In the genomic region with DNA sequence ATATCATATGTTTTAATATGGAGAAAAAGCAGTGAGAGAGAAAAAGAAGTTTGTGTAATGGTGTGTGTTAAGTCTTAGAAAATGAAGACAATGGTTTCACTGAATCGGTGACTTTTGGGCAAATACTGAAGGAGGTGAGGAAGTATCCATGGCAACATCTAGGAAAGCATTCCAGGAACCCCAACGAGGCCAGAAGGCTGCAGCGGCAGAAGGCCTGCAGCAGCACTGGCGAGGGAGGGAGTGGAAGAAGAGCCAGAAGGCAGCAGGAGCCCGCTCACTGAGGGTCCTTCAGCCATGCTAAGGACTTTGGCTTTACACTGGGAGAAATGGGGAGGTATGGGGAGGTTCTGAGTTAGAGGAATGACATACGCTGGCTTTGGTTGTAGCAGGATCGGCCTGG, we compare ENCODE assay signal across 20 cellular contexts. TPM values are rescaled to one million over a fixed set of nuclear protein-coding genes. Genes with fewer than 3 reads are reported as not detected.
DNase-seq lines count a peak whose midpoint lies in the region; ATAC-seq and TF ChIP-seq lines count a peak whose summit lies in the region.
"Had no signal": no experiment of that assay in that cellular context is flagged by ENCODE, and none has a peak within 500 bp of the region (broad histone marks: within the 10 kb centered on the region; RNA-seq: fewer than 3 reads in every experiment).

No MANE protein-coding gene starts in this region.

- H3K36me3 Mint-ChIP-seq in T-helper 17 cell (ENCODE audit: low read depth) (peaks cover under 1% of the 10 kb centered on the region), type B pancreatic cell (peaks cover 4% of the 10 kb centered on the region), endothelial cell (ENCODE audit: low read depth, unreplicated experiment) (peaks cover 1% of the 10 kb centered on the region)

- DNase-seq in IMR-90 (no peak), T-helper 17 cell (no peak), mesendoderm (peak; percentile 57), type B pancreatic cell (ENCODE audit: extremely low spot score, unreplicated experiment) (no peak), endothelial cell (ENCODE audit: low spot score) (no peak)
- no peak for DNase-seq in stimulated activated naive CD8-positive, alpha-beta T cell treated with anti-CD3 and anti-CD28 coated beads, Interleukin-15, amount 100 ng/mL, for 72 hours
- DNase-seq: AML-193, body of pancreas, COR-L47, HCEC 1CT, head of caudate nucleus, NCI-H1105 treated with DMSO at 0.1 percent for 48 hours, NCI-H524, ovary, SW 1271 had no signal

- POLR2A ChIA-PET in IMR-90 (lab: Charles Lee; ENCODE audit: unreplicated experiment), result no interaction called here

- H3K4me3 ChIP-seq in IMR-90 (ENCODE audit: insufficient read depth, low read depth, low read length) (no peak overlapping the region), mesendoderm (ENCODE audit: low read length) (no peak overlapping the region)
- H3K4me3 ChIP-seq: body of pancreas, ovary, thoracic aorta had no signal

- H4K8ac ChIP-seq in IMR-90 (ENCODE audit: low read depth in 2 of 2, low read length in 2 of 2), result peak overlapping the region in 1 of 2 experiments; percentile 52; a peak in 1 of 4 replicates
- no peak overlapping the region for H4K8ac ChIP-seq in mesendoderm (ENCODE audit: low read depth, low read length)

- H4K91ac ChIP-seq in IMR-90 (ENCODE audit: insufficient read depth, low read depth, low read length), result peak overlapping the region; percentile 86

- H3K9me3 ChIP-seq in IMR-90 (ENCODE audit: control insufficient read depth, insufficient read depth, low read length) (no peaks in the 10 kb centered on the region), T-helper 17 cell (ENCODE audit: control insufficient read depth, low read length, poor library complexity, severe bottlenecking) (no peaks in the 10 kb centered on the region)
- H3K9me3 ChIP-seq: body of pancreas, ovary, thoracic aorta had no signal

- H3K4me1 Mint-ChIP-seq in T-helper 17 cell (peaks cover 8% of the 10 kb centered on the region), type B pancreatic cell (ENCODE audit: unreplicated experiment) (peaks cover 9% of the 10 kb centered on the region), endothelial cell (ENCODE audit: unreplicated experiment) (no peaks in the 10 kb centered on the region)
- peaks cover 7% of the 10 kb centered on the region for H3K4me1 Mint-ChIP-seq in stimulated activated naive CD8-positive, alpha-beta T cell treated with anti-CD3 and anti-CD28 coated beads, Interleukin-15, amount 100 ng/mL, for 72 hours

- H3K4me1 ChIP-seq in IMR-90 (ENCODE audit: control insufficient read depth, insufficient read depth, low read length) (peaks cover 8% of the 10 kb centered on the region), mesendoderm (ENCODE audit: control insufficient read depth, low read depth, low read length) (no peaks in the 10 kb centered on the region)

- peak overlapping the region; percentile 53 for H3K27ac Mint-ChIP-seq in T-helper 17 cell
- H3K27ac Mint-ChIP-seq in type B pancreatic cell, result peak overlapping the region; percentile 44
- no peak overlapping the region for H3K27ac Mint-ChIP-seq in endothelial cell (ENCODE audit: unreplicated experiment)
- peak overlapping the region in 1 of 2 donors; percentile 7 for H3K27ac Mint-ChIP-seq in stimulated activated naive CD8-positive, alpha-beta T cell treated with anti-CD3 and anti-CD28 coated beads, Interleukin-15, amount 100 ng/mL, for 72 hours
- H3K27ac Mint-ChIP-seq: activated naive CD4-positive, alpha-beta T cell treated with anti-CD3 and anti-CD28 coated beads, Interleukin-2, amount 50 U/mL, for 24 hours had no signal

- intact Hi-C loops in IMR-90 (cut with micrococcal nuclease), result loop anchor here (2.0 kb wide), 1 partner anchor 147 kb away; no protein-coding TSS in a partner anchor

- CTCF ChIA-PET in IMR-90 (lab: Yijun Ruan, JAX), result no interaction called here

- H2BK5ac ChIP-seq in IMR-90 (ENCODE audit: low read depth, low read length, poor library complexity, severe bottlenecking) (peak overlapping the region; percentile 66), mesendoderm (ENCODE audit: low read length) (no peak overlapping the region)

- H3K27me3 ChIP-seq in IMR-90 (ENCODE audit: control insufficient read depth, insufficient read depth, low read length) (no peaks in the 10 kb centered on the region), mesendoderm (ENCODE audit: insufficient read depth, low read length, poor library complexity) (no peaks in the 10 kb centered on the region)
- H3K27me3 ChIP-seq: body of pancreas, ovary had no signal

- WGBS in IMR-90 (ENCODE audit: extremely low coverage in 2 of 2, insufficient read length in 1 of 2), 2 experiments, result 96% methylated on average over 5 of the region's 7 CpGs; no CpG with 5 or more reads in 1 of the 2 experiments
- WGBS in mesendoderm (ENCODE audit: extremely low coverage, insufficient coverage, low lambda C conversion rate), result 100% methylated on average over 1 of the region's 7 CpGs

- H3K36me3 ChIP-seq in IMR-90 (ENCODE audit: control insufficient read depth, insufficient read depth, low read length), result peaks cover 3% of the 10 kb centered on the region; the same call in 1 of the 2 replicates
- H3K36me3 ChIP-seq in mesendoderm (ENCODE audit: control insufficient read depth, insufficient read depth, low read length), result no peaks in the 10 kb centered on the region
- H3K36me3 ChIP-seq: ovary, thoracic aorta had no signal

- H3K4ac ChIP-seq in IMR-90 (ENCODE audit: low read depth, low read length) (peak overlapping the region; percentile 88), mesendoderm (ENCODE audit: low read depth, low read length) (no peak overlapping the region)

- H2BK15ac ChIP-seq in IMR-90 (ENCODE audit: low read depth, low read length) (peak overlapping the region; percentile 93; the same call in 2 of the 3 replicates), mesendoderm (replicated peaks; ENCODE audit: low read depth) (no peak overlapping the region)

- ATAC-seq in IMR-90 (ENCODE audit: low read depth), result no peak
- ATAC-seq in T-helper 17 cell, result no peak
- no peak for ATAC-seq in HG02852 (IDR thresholded peaks at IDR 0.05; ENCODE audit: unreplicated experiment)
- no peak for ATAC-seq in stimulated activated naive CD8-positive, alpha-beta T cell treated with anti-CD3 and anti-CD28 coated beads, Interleukin-15, amount 100 ng/mL, for 72 hours
- ATAC-seq: body of pancreas, left lobe of liver, sciatic nerve had no signal

- TF ChIP-seq CTCF in IMR-90 (conservative IDR thresholded peaks at IDR 0.05; ENCODE audit: low read depth, low read length) (no peak), type B pancreatic cell (conservative IDR thresholded peaks at IDR 0.05) (no peak), endothelial cell (IDR thresholded peaks at IDR 0.05; ENCODE audit: unreplicated experiment) (no peak)

- TF ChIP-seq POLR2A in IMR-90 (IDR thresholded peaks at IDR 0.05; ENCODE audit: low read depth, low read length), result no peak

- H3K18ac ChIP-seq in IMR-90 (ENCODE audit: low read depth, low read length) (peak overlapping the region; percentile 83), mesendoderm (ENCODE audit: low read length) (no peak overlapping the region)

- peaks cover 7% of the 10 kb centered on the region for H3K9me1 ChIP-seq in IMR-90 (ENCODE audit: insufficient read depth, low read length)

- no peak overlapping the region for H3K56ac ChIP-seq in IMR-90 (ENCODE audit: extremely low read depth, insufficient read depth, low read length)
- no peak overlapping the region for H3K56ac ChIP-seq in mesendoderm (ENCODE audit: low read length)

- dilution Hi-C loops in IMR-90 (cut with HindIII; ENCODE audit: low sequenced_read_pairs, unreplicated experiment), result no loop called here

- H2AFZ ChIP-seq in IMR-90 (replicated peaks; ENCODE audit: low read length, poor library complexity), result peak overlapping the region; percentile 52

- peak overlapping the region; percentile 49 for H4K5ac ChIP-seq in IMR-90 (ENCODE audit: low read depth, low read length)
- H4K5ac ChIP-seq in mesendoderm (ENCODE audit: low read length), result no peak overlapping the region

- H3K23ac ChIP-seq in IMR-90 (ENCODE audit: low read depth, low read length) (peak overlapping the region; percentile 55), mesendoderm (ENCODE audit: low read length) (no peak overlapping the region)

- peak overlapping the region; percentile 98 for H2BK20ac ChIP-seq in IMR-90 (ENCODE audit: low read depth, low read length)

- BruUV-seq in IMR-90 (replicated peaks; lab: Mats Ljungman, UMichigan), result no TSS peak

- H3K9ac ChIP-seq in IMR-90 (ENCODE audit: low read depth, low read length) (no peak overlapping the region), mesendoderm (ENCODE audit: low read length) (no peak overlapping the region)

- H3K4me3 Mint-ChIP-seq in T-helper 17 cell (no peak overlapping the region), type B pancreatic cell (no peak overlapping the region), endothelial cell (ENCODE audit: unreplicated experiment) (no peak overlapping the region)
- H3K4me3 Mint-ChIP-seq in stimulated activated naive CD8-positive, alpha-beta T cell treated with anti-CD3 and anti-CD28 coated beads, Interleukin-15, amount 100 ng/mL, for 72 hours, result no peak overlapping the region
- H3K4me3 Mint-ChIP-seq: activated naive CD4-positive, alpha-beta T cell treated with anti-CD3 and anti-CD28 coated beads, Interleukin-2, amount 50 U/mL, for 24 hours had no signal

- H3K27ac ChIP-seq in IMR-90 (ENCODE audit: insufficient read depth, low read length) (peak overlapping the region; percentile 99; the same call in 1 of the 2 replicates), mesendoderm (ENCODE audit: low read depth, low read length) (no peak overlapping the region)
- H3K27ac ChIP-seq: body of pancreas, ovary had no signal

- in situ Hi-C loops in IMR-90 (cut with MboI; ENCODE audit: low sequenced_read_pairs), result loop anchor here (5.0 kb wide), 1 partner anchor 191 kb away; no protein-coding TSS in a partner anchor

- H2BK120ac ChIP-seq in IMR-90 (ENCODE audit: low read depth, low read length) (peak overlapping the region; percentile 95), mesendoderm (ENCODE audit: low read depth, low read length) (no peak overlapping the region)

- H3K79me2 ChIP-seq in mesendoderm (ENCODE audit: control insufficient read depth, insufficient read depth, low read length), result no peaks in the 10 kb centered on the region

- H3K27me3 Mint-ChIP-seq in T-helper 17 cell, result no peaks in the 10 kb centered on the region
- no peaks in the 10 kb centered on the region for H3K27me3 Mint-ChIP-seq in type B pancreatic cell
- peaks cover 2% of the 10 kb centered on the region for H3K27me3 Mint-ChIP-seq in endothelial cell (ENCODE audit: unreplicated experiment)
- no peaks in the 10 kb centered on the region for H3K27me3 Mint-ChIP-seq in stimulated activated naive CD8-positive, alpha-beta T cell treated with anti-CD3 and anti-CD28 coated beads, Interleukin-15, amount 100 ng/mL, for 72 hours
- H3K27me3 Mint-ChIP-seq: activated naive CD4-positive, alpha-beta T cell treated with anti-CD3 and anti-CD28 coated beads, Interleukin-2, amount 50 U/mL, for 24 hours had no signal

- H2AK5ac ChIP-seq in IMR-90 (ENCODE audit: low read depth, low read length) (peak overlapping the region; percentile 83), mesendoderm (ENCODE audit: low read length) (no peak overlapping the region)

- peak overlapping the region; percentile 81; the same call in 1 of the 2 replicates for H3K14ac ChIP-seq in IMR-90 (replicated peaks; ENCODE audit: low read depth, low read length)

- H3K4me2 ChIP-seq in IMR-90 (ENCODE audit: low read depth, low read length) (no peak overlapping the region), mesendoderm (ENCODE audit: low read length) (no peak overlapping the region)

- TF ChIP-seq RAD21 in IMR-90 (IDR thresholded peaks at IDR 0.05; ENCODE audit: low read length), result no peak

- H3K79me1 ChIP-seq in IMR-90 (ENCODE audit: low read depth in 1 of 2, low read length in 2 of 2), result 0 out of 4 replicates have a peak, but pooled peaks cover 0 to 3% of the 10 kb centered on the region in 2 experiments
- H3K79me1 ChIP-seq in mesendoderm (ENCODE audit: low read length), result no peaks in the 10 kb centered on the region

- H4K20me1 ChIP-seq in IMR-90 (ENCODE audit: insufficient read depth, low read length), result no peaks in the 10 kb centered on the region

- H3K9me3 Mint-ChIP-seq in type B pancreatic cell (no peaks in the 10 kb centered on the region), endothelial cell (ENCODE audit: unreplicated experiment) (no peaks in the 10 kb centered on the region)
- H3K9me3 Mint-ChIP-seq in stimulated activated naive CD8-positive, alpha-beta T cell treated with anti-CD3 and anti-CD28 coated beads, Interleukin-15, amount 100 ng/mL, for 72 hours, result no peaks in the 10 kb centered on the region
- H3K9me3 Mint-ChIP-seq: activated naive CD4-positive, alpha-beta T cell treated with anti-CD3 and anti-CD28 coated beads, Interleukin-2, amount 50 U/mL, for 24 hours had no signal

- peak overlapping the region; percentile 63 for H2AK9ac ChIP-seq in IMR-90 (replicated peaks; ENCODE audit: low read depth, low read length, poor library complexity)

RNA-seq across cellular contexts. Expression of a gene that starts 26.8 kb away (rescaled TPM):
- 7.3 and 8.9 TPM in 2 replicates for total RNA-seq in IMR-90 (2012; rRNA removed)
- polyA plus RNA-seq in IMR-90 (2012; rRNA removed), result 7.4 and 7.9 TPM in 2 replicates
- 3.7 TPM in 2 replicates for polyA plus RNA-seq in IMR-90 (2012; cell fraction: cytosol; rRNA removed)
- 1.1 and 3.2 TPM in 2 replicates for polyA plus RNA-seq in IMR-90 (2012; cell fraction: nucleus; rRNA removed; ENCODE audit: low replicate concordance)
- 1 to 10 TPM; 4.7 to 5.5 TPM for total RNA-seq in T-helper 17 cell
- polyA plus RNA-seq in mesendoderm (2013, experiment 1 of 2), result 30.4 TPM
- 29.4 TPM for polyA plus RNA-seq in mesendoderm (2013, experiment 2 of 2)
- 16.5 and 18.8 TPM in 2 replicates for total RNA-seq in type B pancreatic cell (ENCODE audit: low replicate concordance)
- total RNA-seq in endothelial cell (ENCODE audit: unreplicated experiment), result 14.1 TPM
